ENCODE assay signal across 1 cellular context in genomic region chr10:7337431-7338171, GRCh38.
TF ChIP-seq lines count a peak whose summit lies in the region.

No MANE protein-coding gene starts in this region.

TF ChIP-seq in GM12878, 131 proteins besides CTCF, POLR2A, EP300 and RAD21 (continued from another document and continues in another):
- TF ChIP-seq E2F8 (IDR thresholded peaks at IDR 0.05; ENCODE audit: low read depth, partially characterized antibody) = no peak
- no peak for TF ChIP-seq BRCA1 (IDR thresholded peaks at IDR 0.05; ENCODE audit: low read depth, low read length)
- no peak for TF ChIP-seq NRF1 (conservative IDR thresholded peaks at IDR 0.05; ENCODE audit: low read depth, low read length)
- peak; percentile 48 for TF ChIP-seq RUNX3 (IDR thresholded peaks at IDR 0.05; ENCODE audit: low read length)
- TF ChIP-seq ZNF622 (IDR thresholded peaks at IDR 0.05) = no peak
- TF ChIP-seq SMARCA5 (IDR thresholded peaks at IDR 0.05) = no peak
- TF ChIP-seq SIX5 (IDR thresholded peaks at IDR 0.05; ENCODE audit: low read depth, low read length, severe bottlenecking) = no peak
- TF ChIP-seq ZBTB4 (CRISPR knock-in tag; IDR thresholded peaks at IDR 0.05) = no peak
- TF ChIP-seq MYC (IDR thresholded peaks at IDR 0.05; ENCODE audit: insufficient read depth, insufficient read length, insufficient replicate concordance, low read length, severe bottlenecking) = no peak
- no peak for TF ChIP-seq E2F4 (IDR thresholded peaks at IDR 0.05; ENCODE audit: low read depth, low read length)
- no peak for TF ChIP-seq USF1 (IDR thresholded peaks at IDR 0.05; ENCODE audit: borderline replicate concordance, extremely low read length, insufficient read depth, low read depth, low read length)
- TF ChIP-seq CBFB (IDR thresholded peaks at IDR 0.05; ENCODE audit: low read depth) = 0 out of 2 replicates have a peak, but pooled peaks have one; percentile 47
- TF ChIP-seq FOXM1 (IDR thresholded peaks at IDR 0.05; ENCODE audit: low read depth, low read length) = no peak
- TF ChIP-seq CREM (IDR thresholded peaks at IDR 0.05; ENCODE audit: low read depth) = peak; percentile 31; the same call in 1 of the 2 replicates
- no peak for TF ChIP-seq NFYA (IDR thresholded peaks at IDR 0.05; ENCODE audit: borderline replicate concordance, low read depth, low read length)
- TF ChIP-seq POU2F2 (IDR thresholded peaks at IDR 0.05; ENCODE audit: borderline replicate concordance, low read depth, low read length) = no peak
- no peak for TF ChIP-seq RBBP5 (conservative IDR thresholded peaks at IDR 0.05)
- TF ChIP-seq TBL1XR1 (IDR thresholded peaks at IDR 0.05; ENCODE audit: low read depth, low read length) = no peak
- TF ChIP-seq EED (IDR thresholded peaks at IDR 0.05; ENCODE audit: low read depth) = peak; percentile 91
- no peak for TF ChIP-seq RCOR1 (conservative IDR thresholded peaks at IDR 0.05; ENCODE audit: low read depth, low read length)
- TF ChIP-seq ZBTB11 (CRISPR knock-in tag; IDR thresholded peaks at IDR 0.05) = no peak
- TF ChIP-seq NR2C2 (IDR thresholded peaks at IDR 0.05; ENCODE audit: borderline replicate concordance, control insufficient read depth, insufficient read length, low read depth) = no peak
- no peak for TF ChIP-seq PBX3 (IDR thresholded peaks at IDR 0.05; ENCODE audit: insufficient replicate concordance, low read depth, low read length)
- TF ChIP-seq IRF4 (IDR thresholded peaks at IDR 0.05; ENCODE audit: low read depth, low read length) = 0 out of 2 replicates have a peak, but pooled peaks have one; percentile 67
- TF ChIP-seq STAT3 (IDR thresholded peaks at IDR 0.05; ENCODE audit: low read depth, low read length) = no peak
- no peak for TF ChIP-seq PML (IDR thresholded peaks at IDR 0.05; ENCODE audit: low read length)
- TF ChIP-seq ZNF24 (IDR thresholded peaks at IDR 0.05) = no peak
- peak; percentile 81 for TF ChIP-seq NFIC (IDR thresholded peaks at IDR 0.05; ENCODE audit: low read depth, low read length)
- TF ChIP-seq CEBPB (IDR thresholded peaks at IDR 0.05; ENCODE audit: borderline replicate concordance in 1 of 2, low read depth in 2 of 2, low read length in 2 of 2) = no peak
- no peak for TF ChIP-seq POLR2AphosphoS2 (IDR thresholded peaks at IDR 0.05; ENCODE audit: low read depth, low read length)
- no peak for TF ChIP-seq RB1 (IDR thresholded peaks at IDR 0.05; ENCODE audit: borderline replicate concordance)
- TF ChIP-seq KDM1A (IDR thresholded peaks at IDR 0.05; ENCODE audit: borderline replicate concordance) = no peak
- TF ChIP-seq SMAD1 (IDR thresholded peaks at IDR 0.05; ENCODE audit: low read depth, partially characterized antibody) = no peak
- no peak for TF ChIP-seq TAF1 (IDR thresholded peaks at IDR 0.05; ENCODE audit: borderline replicate concordance, low read depth, low read length)
- TF ChIP-seq PKNOX1 (IDR thresholded peaks at IDR 0.05) = no peak
- no peak for TF ChIP-seq ZNF384 (IDR thresholded peaks at IDR 0.05; ENCODE audit: borderline replicate concordance, low read depth, low read length)
- TF ChIP-seq MXI1 (IDR thresholded peaks at IDR 0.05; ENCODE audit: low read depth, low read length) = no peak
- TF ChIP-seq ATF3 (IDR thresholded peaks at IDR 0.05; ENCODE audit: borderline replicate concordance, extremely low read depth, low read depth, low read length) = no peak
- TF ChIP-seq SUPT20H (IDR thresholded peaks at IDR 0.05; ENCODE audit: borderline replicate concordance, control insufficient read depth, low read depth, low read length) = no peak
- TF ChIP-seq ZNF217 (IDR thresholded peaks at IDR 0.05) = no peak
- TF ChIP-seq ZZZ3 (IDR thresholded peaks at IDR 0.05; ENCODE audit: control insufficient read depth, insufficient read length, low read depth) = no peak
- no peak for TF ChIP-seq HSF1 (IDR thresholded peaks at IDR 0.05; ENCODE audit: low read depth, low read length)
- no peak for TF ChIP-seq NR2C1 (IDR thresholded peaks at IDR 0.05)
- no peak for TF ChIP-seq EZH2 (IDR thresholded peaks at IDR 0.05; ENCODE audit: borderline replicate concordance, control insufficient read depth, low read depth, low read length)
- no peak for TF ChIP-seq SKIL (IDR thresholded peaks at IDR 0.05; ENCODE audit: low read depth, poor library complexity, severe bottlenecking)
- TF ChIP-seq WRNIP1 (IDR thresholded peaks at IDR 0.05; ENCODE audit: borderline replicate concordance, low read depth, low read length) = no peak
- 0 out of 2 replicates have a peak, but pooled peaks have one; percentile 9 for TF ChIP-seq RAD51 (IDR thresholded peaks at IDR 0.05)
- TF ChIP-seq SPI1 (IDR thresholded peaks at IDR 0.05; ENCODE audit: borderline replicate concordance, insufficient read depth, low read depth, low read length) = peak; percentile 95
- TF ChIP-seq ATF7 (IDR thresholded peaks at IDR 0.05; ENCODE audit: low read depth) = peak; percentile 54
- no peak for TF ChIP-seq SIN3A (IDR thresholded peaks at IDR 0.05; ENCODE audit: low read depth, low read length)
